Comparison of ENCODE assay signal across 34 cellular contexts in the genomic region with DNA sequence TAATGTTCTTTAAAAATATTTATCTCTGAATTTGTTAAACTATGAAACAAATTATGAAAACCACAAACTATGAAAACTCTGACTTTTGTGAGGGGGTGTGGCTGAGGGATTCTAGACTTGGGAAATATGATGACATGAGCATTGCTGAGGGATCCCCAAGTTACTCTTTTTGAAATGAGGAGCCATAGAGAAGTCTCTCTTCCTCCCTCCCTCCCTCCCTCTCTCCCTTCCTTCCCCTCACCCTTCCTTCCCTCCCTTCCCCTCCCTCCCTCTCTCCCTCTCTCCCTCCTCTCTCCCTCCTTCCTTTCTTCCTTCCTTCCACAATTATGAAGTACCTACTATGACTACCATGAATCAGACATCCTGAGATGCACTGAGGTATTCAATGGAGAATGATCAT.
"Had no signal": no experiment of that assay in that cellular context is flagged by ENCODE, and none has a peak within 500 bp of the region (broad histone marks: within the 10 kb centered on the region; RNA-seq: fewer than 3 reads in every experiment).

No MANE protein-coding gene starts in this region.

- H3K4me3 ChIP-seq: adrenal gland, ascending aorta, body of pancreas, breast epithelium, cardiac muscle cell had no signal

- H3K27me3 ChIP-seq: adrenal gland, ascending aorta, body of pancreas, brain microvascular endothelial cell, breast epithelium, cardiac muscle cell had no signal

- H3K36me3 ChIP-seq: adrenal gland, ascending aorta, brain microvascular endothelial cell, breast epithelium, cardiac muscle cell had no signal

- H3K9me3 ChIP-seq: adrenal gland, ascending aorta, body of pancreas, breast epithelium had no signal

- FAIRE-seq: astrocyte, bronchial epithelial cell had no signal

- H3K27ac ChIP-seq: adrenal gland, ascending aorta, body of pancreas, brain microvascular endothelial cell, breast epithelium, cardiac muscle cell had no signal

- ATAC-seq: activated naive CD4-positive, alpha-beta T cell treated with anti-CD3 and anti-CD28 coated beads, Interleukin-2, amount 50 U/mL, for 72 hours; activated naive CD8-positive, alpha-beta T cell treated with anti-CD3 and anti-CD28 coated beads, Interleukin-2, amount 50 U/mL, for 24 hours; activated T-cell treated with anti-CD3 and anti-CD28 coated beads, Interleukin-2, amount 50 U/mL, for 4 hours; activated T-cell treated with anti-CD3 and anti-CD28 coated beads, Interleukin-2, amount 50 U/mL, for 72 hours; activated T-helper 17 cell treated with anti-CD3 and anti-CD28 coated beads, Interleukin-2, amount 50 U/mL, for 72 hours; body of pancreas had no signal

- DNase-seq: activated effector memory CD4-positive, alpha-beta T cell treated with anti-CD3 and anti-CD28 coated beads, Interleukin-2, amount 50 U/mL, for 16 hours; activated effector memory CD4-positive, alpha-beta T cell treated with Interleukin-2 at 50 U/mL for 16 hours; activated gamma-delta T cell; activated gamma-delta T cell treated with Interleukin-2 at 50 U/mL for 16 hours; activated naive CD4-positive, alpha-beta T cell; activated naive CD4-positive, alpha-beta T cell treated with anti-CD3 and anti-CD28 coated beads for 36 hours; activated naive CD4-positive, alpha-beta T cell treated with anti-CD3 and anti-CD28 coated beads, Interleukin-2, amount 10 ng/mL, durations not matched to agents 7 days and 5 days; activated naive CD4-positive, alpha-beta T cell treated with anti-CD3 and anti-CD28 coated beads, Interleukin-2, amount 50 U/mL, for 16 hours; activated naive CD4-positive, alpha-beta T cell treated with Interleukin-2 at 50 U/mL for 16 hours; activated naive CD8-positive, alpha-beta T cell treated with anti-CD3 and anti-CD28 coated beads for 36 hours; activated naive CD8-positive, alpha-beta T cell treated with anti-CD3 and anti-CD28 coated beads, Interleukin-2, amount 10 ng/mL, durations not matched to agents 7 days and 5 days; activated naive CD8-positive, alpha-beta T cell treated with anti-CD3 and anti-CD28 coated beads, Interleukin-2, amount 50 U/mL, for 24 hours; activated T-cell treated with anti-CD3 and anti-CD28 coated beads, Interleukin-2, amount 50 U/mL, for 1 hour; activated T-cell treated with anti-CD3 and anti-CD28 coated beads, Interleukin-2, amount 50 U/mL, for 24 hours; activated T-cell treated with anti-CD3 and anti-CD28 coated beads, Interleukin-2, amount 50 U/mL, for 4 hours; activated T-cell treated with anti-CD3 and anti-CD28 coated beads, Interleukin-2, amount 50 U/mL, for 48 hours; activated T-cell treated with anti-CD3 and anti-CD28 coated beads, Interleukin-2, amount 50 U/mL, for 72 hours; adrenal gland; amniotic stem cell; amygdala; anterior cingulate cortex; aorta; body of pancreas; brain microvascular endothelial cell; caudate nucleus; central memory CD4-positive, alpha-beta T cell; cerebellar nuclear complex had no signal

- H3K4me1 ChIP-seq: adrenal gland, ascending aorta, body of pancreas, breast epithelium had no signal
